Comparison of ENCODE assay signal across 8 cellular contexts in genomic region chr11:64331569-64332371, GRCh38. TPM values are rescaled to one million over a fixed set of nuclear protein-coding genes. Genes with fewer than 3 reads are reported as not detected.
DNase-seq lines count a peak whose midpoint lies in the region; ATAC-seq and TF ChIP-seq lines count a peak whose summit lies in the region.

No MANE protein-coding gene starts in this region.

- H3K36me3 Mint-ChIP-seq in central memory CD8-positive, alpha-beta T cell (ENCODE audit: insufficient read depth): peaks cover 4% of the 10 kb centered on the region

- no peaks in the 10 kb centered on the region for H3K36me3 ChIP-seq in lung (ENCODE audit: control insufficient read depth in 2 of 2, insufficient read depth in 2 of 2, low read length in 2 of 2)

- peaks cover 0 to 4% of the 10 kb centered on the region in 2 donors for H3K4me1 ChIP-seq in lung (ENCODE audit: control insufficient read depth in 2 of 2, insufficient read depth in 2 of 2, low read length in 2 of 2)

- H3K4me3 ChIP-seq in WI38 (ENCODE audit: low read depth, low read length) (no peak overlapping the region), lung (no peak overlapping the region)

- H3K9me3 ChIP-seq in lung (ENCODE audit: control insufficient read depth in 2 of 2, insufficient read depth in 1 of 2, low read length in 1 of 2): no peaks in the 10 kb centered on the region

- H3K4me3 Mint-ChIP-seq in central memory CD8-positive, alpha-beta T cell: peak overlapping the region; percentile 19

- WGBS in lung, 2 donors: 14 to 24% methylated on average over 19 to 20 of the region's 20 CpGs

- no peaks in the 10 kb centered on the region for H3K9me3 Mint-ChIP-seq in central memory CD8-positive, alpha-beta T cell

- peak; percentile 51 for ATAC-seq in GM21529 (IDR thresholded peaks at IDR 0.05; ENCODE audit: unreplicated experiment)
- peak; percentile 89 for ATAC-seq in central memory CD8-positive, alpha-beta T cell (replicated peaks; ENCODE audit: extremely low read depth, poor library complexity, severe bottlenecking)
- peak; percentile 77 for ATAC-seq in lung (ENCODE audit: insufficient read depth, low FRiP score)
- ATAC-seq in HG02840 (IDR thresholded peaks at IDR 0.05; ENCODE audit: low FRiP score, unreplicated experiment): no peak

- H3K27me3 Mint-ChIP-seq in central memory CD8-positive, alpha-beta T cell: no peaks in the 10 kb centered on the region

- peaks cover 11% of the 10 kb centered on the region for H3K4me1 Mint-ChIP-seq in central memory CD8-positive, alpha-beta T cell

- H3K27ac ChIP-seq in lung (ENCODE audit: low read depth in 1 of 2, low read length in 1 of 2): peak overlapping the region in 1 of 2 donors; percentile 5

- H3K27ac Mint-ChIP-seq in central memory CD8-positive, alpha-beta T cell (ENCODE audit: low read depth): peak overlapping the region; percentile 20

- no peaks in the 10 kb centered on the region for H3K27me3 ChIP-seq in lung (ENCODE audit: control insufficient read depth, insufficient read depth)

- DNase-seq in COR-L47 (lab: John Stamatoyannopoulos, UW) (peak; percentile 30), NAMALWA (ENCODE audit: low spot score) (peak; percentile 80), lung (ENCODE audit: low spot score) (peak; percentile 92)
- peak; percentile 55 to 70 for DNase-seq in central memory CD8-positive, alpha-beta T cell (ENCODE audit: low spot score in 2 of 2)
- DNase-seq in stimulated activated CD8-positive, alpha-beta memory T cell treated with anti-CD3 and anti-CD28 coated beads, Interleukin-4, amount 100 ng/mL, for 48 hours: peak; percentile 88

- TF ChIP-seq CTCF in WI38 (IDR thresholded peaks at IDR 0.05; ENCODE audit: low read depth, low read length) (peak; percentile 77), lung (IDR thresholded peaks at IDR 0.05; ENCODE audit: control extremely low read depth, extremely low read depth) (peak; percentile 29)

RNA-seq across cellular contexts. Expression of gene CCDC88B, which starts 8.2 kb away (rescaled TPM):
- 10 to 100 TPM; 13.6 to 32.7 TPM for total RNA-seq in lung
- 10 to 100 TPM; 54.2 to 56.8 TPM for polyA plus RNA-seq in lung

RNA-seq across cellular contexts. Expression of gene PRDX5, which starts 13.8 kb away (rescaled TPM):
- total RNA-seq in lung: 100 to 1,000 TPM; 165 to 306 TPM
- 100 to 1,000 TPM; 443 to 777 TPM for polyA plus RNA-seq in lung

RNA-seq across cellular contexts. Expression of gene TRMT112, which starts 14.4 kb away (rescaled TPM):
- total RNA-seq in lung: 100 to 1,000 TPM; 154 to 173 TPM
- polyA plus RNA-seq in lung: 100 to 1,000 TPM; 237 to 484 TPM

RNA-seq across cellular contexts. Expression of gene ESRRA, which starts 26.4 kb away (rescaled TPM):
- total RNA-seq in lung: 10 to 100 TPM; 10.8 to 78.3 TPM
- 10 to 100 TPM; 67.7 to 88.4 TPM for polyA plus RNA-seq in lung

RNA-seq across cellular contexts. Expression of gene RPS6KA4, which starts 27.2 kb away (rescaled TPM):
- 10 to 100 TPM; 25.3 to 53.8 TPM for total RNA-seq in lung
- polyA plus RNA-seq in lung: 10 to 100 TPM; 30.0 to 40.9 TPM

Comparison
In these comparisons a context has a peak if more than half of its experiments do, and no peak if none do; other contexts are left out.
1. DNase-seq: peak in every context shown above with its lines; median percentile 92 in lung; 88 in stimulated activated CD8-positive, alpha-beta memory T cell treated with anti-CD3 and anti-CD28 coated beads, Interleukin-4, amount 100 ng/mL, for 48 hours; 80 in NAMALWA; 62 in central memory CD8-positive, alpha-beta T cell; 30 in COR-L47.